In the genomic region with DNA sequence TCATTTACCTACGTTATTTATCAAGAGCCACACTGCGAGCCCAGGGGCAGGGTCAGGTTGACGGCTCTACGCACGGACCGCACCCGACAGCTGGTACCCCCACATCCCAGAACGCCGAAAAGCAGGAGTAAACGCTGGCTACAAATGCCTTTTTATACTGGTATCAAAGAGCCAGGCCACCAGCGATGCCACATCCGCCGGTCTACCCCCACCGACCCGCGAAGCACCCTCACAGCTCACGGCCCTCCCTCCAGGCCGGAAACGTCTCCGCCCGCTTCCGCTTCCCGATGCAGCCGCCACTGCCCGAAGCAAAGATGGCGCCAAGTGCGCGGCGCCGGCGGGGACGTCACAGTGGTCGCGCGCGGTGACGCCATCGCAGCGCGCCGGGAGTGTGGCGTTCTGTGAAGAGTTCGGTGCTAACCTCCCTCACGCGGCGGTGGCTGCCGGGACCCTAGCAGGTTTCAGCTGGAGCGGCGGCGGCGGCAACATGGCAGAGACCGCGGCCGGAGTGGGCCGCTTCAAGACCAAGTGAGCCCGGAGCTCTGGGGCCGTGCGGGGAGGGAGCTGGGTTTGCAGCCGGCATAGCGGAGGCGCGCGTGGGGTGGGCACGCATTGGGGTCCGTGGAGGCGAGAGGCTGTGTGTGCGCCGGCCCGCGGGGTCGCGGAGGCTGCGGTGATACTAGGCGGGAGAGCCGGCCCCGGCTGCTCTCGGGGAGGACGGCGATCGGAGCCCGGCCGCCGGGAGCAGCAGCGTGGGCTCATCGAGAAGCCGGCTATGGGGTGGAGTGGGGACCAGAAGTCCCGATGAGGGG, we compare ENCODE assay signal across 1 cellular context.
TF ChIP-seq lines count a peak whose summit lies in the region.

TSS of gene TBL3 (plus strand) at position 376 of the 812 bp plus-strand sequence. CDS start at position 488, 112 bp downstream.

TF ChIP-seq in HEK293, 187 proteins besides CTCF, POLR2A, EP300 and RAD21 (continued from another document and continues in another):
- TF ChIP-seq, protein P1, sequence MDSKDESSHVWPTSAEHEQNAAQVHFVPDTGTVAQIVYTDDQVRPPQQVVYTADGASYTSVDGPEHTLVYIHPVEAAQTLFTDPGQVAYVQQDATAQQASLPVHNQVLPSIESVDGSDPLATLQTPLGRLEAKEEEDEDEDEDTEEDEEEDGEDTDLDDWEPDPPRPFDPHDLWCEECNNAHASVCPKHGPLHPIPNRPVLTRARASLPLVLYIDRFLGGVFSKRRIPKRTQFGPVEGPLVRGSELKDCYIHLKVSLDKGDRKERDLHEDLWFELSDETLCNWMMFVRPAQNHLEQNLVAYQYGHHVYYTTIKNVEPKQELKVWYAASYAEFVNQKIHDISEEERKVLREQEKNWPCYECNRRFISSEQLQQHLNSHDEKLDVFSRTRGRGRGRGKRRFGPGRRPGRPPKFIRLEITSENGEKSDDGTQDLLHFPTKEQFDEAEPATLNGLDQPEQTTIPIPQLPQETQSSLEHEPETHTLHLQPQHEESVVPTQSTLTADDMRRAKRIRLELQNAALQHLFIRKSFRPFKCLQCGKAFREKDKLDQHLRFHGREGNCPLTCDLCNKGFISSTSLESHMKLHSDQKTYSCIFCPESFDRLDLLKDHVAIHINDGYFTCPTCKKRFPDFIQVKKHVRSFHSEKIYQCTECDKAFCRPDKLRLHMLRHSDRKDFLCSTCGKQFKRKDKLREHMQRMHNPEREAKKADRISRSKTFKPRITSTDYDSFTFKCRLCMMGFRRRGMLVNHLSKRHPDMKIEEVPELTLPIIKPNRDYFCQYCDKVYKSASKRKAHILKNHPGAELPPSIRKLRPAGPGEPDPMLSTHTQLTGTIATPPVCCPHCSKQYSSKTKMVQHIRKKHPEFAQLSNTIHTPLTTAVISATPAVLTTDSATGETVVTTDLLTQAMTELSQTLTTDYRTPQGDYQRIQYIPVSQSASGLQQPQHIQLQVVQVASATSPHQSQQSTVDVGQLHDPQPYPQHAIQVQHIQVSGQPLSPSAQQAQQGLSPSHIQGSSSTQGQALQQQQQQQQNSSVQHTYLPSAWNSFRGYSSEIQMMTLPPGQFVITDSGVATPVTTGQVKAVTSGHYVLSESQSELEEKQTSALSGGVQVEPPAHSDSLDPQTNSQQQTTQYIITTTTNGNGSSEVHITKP (tag by site-specific recombination; IDR thresholded peaks at IDR 0.05) = peak; percentile 36; the same call in 1 of the 2 replicates
- TF ChIP-seq, protein P2, sequence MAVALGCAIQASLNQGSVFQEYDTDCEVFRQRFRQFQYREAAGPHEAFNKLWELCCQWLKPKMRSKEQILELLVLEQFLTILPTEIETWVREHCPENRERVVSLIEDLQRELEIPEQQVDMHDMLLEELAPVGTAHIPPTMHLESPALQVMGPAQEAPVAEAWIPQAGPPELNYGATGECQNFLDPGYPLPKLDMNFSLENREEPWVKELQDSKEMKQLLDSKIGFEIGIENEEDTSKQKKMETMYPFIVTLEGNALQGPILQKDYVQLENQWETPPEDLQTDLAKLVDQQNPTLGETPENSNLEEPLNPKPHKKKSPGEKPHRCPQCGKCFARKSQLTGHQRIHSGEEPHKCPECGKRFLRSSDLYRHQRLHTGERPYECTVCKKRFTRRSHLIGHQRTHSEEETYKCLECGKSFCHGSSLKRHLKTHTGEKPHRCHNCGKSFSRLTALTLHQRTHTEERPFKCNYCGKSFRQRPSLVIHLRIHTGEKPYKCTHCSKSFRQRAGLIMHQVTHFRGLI (tag by site-specific recombination; IDR thresholded peaks at IDR 0.05) = no peak; the same call in 1 of the 2 replicates
- TF ChIP-seq, protein P3, sequence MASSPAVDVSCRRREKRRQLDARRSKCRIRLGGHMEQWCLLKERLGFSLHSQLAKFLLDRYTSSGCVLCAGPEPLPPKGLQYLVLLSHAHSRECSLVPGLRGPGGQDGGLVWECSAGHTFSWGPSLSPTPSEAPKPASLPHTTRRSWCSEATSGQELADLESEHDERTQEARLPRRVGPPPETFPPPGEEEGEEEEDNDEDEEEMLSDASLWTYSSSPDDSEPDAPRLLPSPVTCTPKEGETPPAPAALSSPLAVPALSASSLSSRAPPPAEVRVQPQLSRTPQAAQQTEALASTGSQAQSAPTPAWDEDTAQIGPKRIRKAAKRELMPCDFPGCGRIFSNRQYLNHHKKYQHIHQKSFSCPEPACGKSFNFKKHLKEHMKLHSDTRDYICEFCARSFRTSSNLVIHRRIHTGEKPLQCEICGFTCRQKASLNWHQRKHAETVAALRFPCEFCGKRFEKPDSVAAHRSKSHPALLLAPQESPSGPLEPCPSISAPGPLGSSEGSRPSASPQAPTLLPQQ (tag by site-specific recombination; IDR thresholded peaks at IDR 0.05) = peak; percentile 85
- TF ChIP-seq ZNF239 (tag by site-specific recombination; IDR thresholded peaks at IDR 0.05) (peak; percentile 68; the same call in 1 of the 2 replicates), ZNF426 (tag by site-specific recombination; IDR thresholded peaks at IDR 0.05) (no peak), ZNF280C (tag by site-specific recombination; IDR thresholded peaks at IDR 0.05) (no peak), KLF1 (tag by site-specific recombination; IDR thresholded peaks at IDR 0.05) (peak; percentile 94), ZNF707 (tag by site-specific recombination; IDR thresholded peaks at IDR 0.05) (no peak), ZNF221 (tag by site-specific recombination; IDR thresholded peaks at IDR 0.05; ENCODE audit: borderline replicate concordance) (no peak), ZNF175 (tag by site-specific recombination; IDR thresholded peaks at IDR 0.05) (no peak), ZNF114 (tag by site-specific recombination; IDR thresholded peaks at IDR 0.05) (no peak), ZSCAN16 (tag by site-specific recombination; IDR thresholded peaks at IDR 0.05) (no peak), REPIN1 (tag by site-specific recombination; IDR thresholded peaks at IDR 0.05; ENCODE audit: low read depth) (no peak), EGR2 (tag by site-specific recombination; IDR thresholded peaks at IDR 0.05; ENCODE audit: low read depth) (peak; percentile 51), ZNF677 (tag by site-specific recombination; IDR thresholded peaks at IDR 0.05) (no peak), ZNF140 (tag by site-specific recombination; IDR thresholded peaks at IDR 0.05) (no peak), WT1 (tag by site-specific recombination; IDR thresholded peaks at IDR 0.05) (peak; percentile 64), ZIC2 (tag by site-specific recombination; IDR thresholded peaks at IDR 0.05) (0 out of 2 replicates have a peak, but pooled peaks have one; percentile 48), ZNF324 (tag by site-specific recombination; IDR thresholded peaks at IDR 0.05) (peak; percentile 88), ZNF558 (tag by site-specific recombination; IDR thresholded peaks at IDR 0.05) (no peak; the same call in 1 of the 2 replicates), ZNF223 (tag by site-specific recombination; IDR thresholded peaks at IDR 0.05) (no peak), ZNF626 (tag by site-specific recombination; IDR thresholded peaks at IDR 0.05) (no peak), ZNF645 (tag by site-specific recombination; IDR thresholded peaks at IDR 0.05) (no peak; the same call in 1 of the 2 replicates), ZFP69B (tag by site-specific recombination; IDR thresholded peaks at IDR 0.05) (peak; percentile 57), ZNF350 (tag by site-specific recombination; IDR thresholded peaks at IDR 0.05) (no peak), ZNF398 (tag by site-specific recombination; IDR thresholded peaks at IDR 0.05) (peak; percentile 89), ZNF202 (tag by site-specific recombination; IDR thresholded peaks at IDR 0.05; ENCODE audit: borderline replicate concordance) (no peak), PRDM6 (tag by site-specific recombination; IDR thresholded peaks at IDR 0.05) (no peak; the same call in 1 of the 2 replicates), ZNF391 (tag by site-specific recombination; IDR thresholded peaks at IDR 0.05; ENCODE audit: borderline replicate concordance, low read depth) (peak; percentile 84; the same call in 1 of the 2 replicates), ZNF133 (tag by site-specific recombination; IDR thresholded peaks at IDR 0.05) (no peak), ZNF48 (tag by site-specific recombination; IDR thresholded peaks at IDR 0.05) (no peak), TRIM28 (IDR thresholded peaks at IDR 0.05; ENCODE audit: borderline replicate concordance, low read length) (0 out of 2 replicates have a peak, but pooled peaks have one; percentile 17)
- TF ChIP-seq, protein P4, sequence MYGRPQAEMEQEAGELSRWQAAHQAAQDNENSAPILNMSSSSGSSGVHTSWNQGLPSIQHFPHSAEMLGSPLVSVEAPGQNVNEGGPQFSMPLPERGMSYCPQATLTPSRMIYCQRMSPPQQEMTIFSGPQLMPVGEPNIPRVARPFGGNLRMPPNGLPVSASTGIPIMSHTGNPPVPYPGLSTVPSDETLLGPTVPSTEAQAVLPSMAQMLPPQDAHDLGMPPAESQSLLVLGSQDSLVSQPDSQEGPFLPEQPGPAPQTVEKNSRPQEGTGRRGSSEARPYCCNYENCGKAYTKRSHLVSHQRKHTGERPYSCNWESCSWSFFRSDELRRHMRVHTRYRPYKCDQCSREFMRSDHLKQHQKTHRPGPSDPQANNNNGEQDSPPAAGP (tag by site-specific recombination; IDR thresholded peaks at IDR 0.05) = peak; percentile 98
- TF ChIP-seq, protein P5, sequence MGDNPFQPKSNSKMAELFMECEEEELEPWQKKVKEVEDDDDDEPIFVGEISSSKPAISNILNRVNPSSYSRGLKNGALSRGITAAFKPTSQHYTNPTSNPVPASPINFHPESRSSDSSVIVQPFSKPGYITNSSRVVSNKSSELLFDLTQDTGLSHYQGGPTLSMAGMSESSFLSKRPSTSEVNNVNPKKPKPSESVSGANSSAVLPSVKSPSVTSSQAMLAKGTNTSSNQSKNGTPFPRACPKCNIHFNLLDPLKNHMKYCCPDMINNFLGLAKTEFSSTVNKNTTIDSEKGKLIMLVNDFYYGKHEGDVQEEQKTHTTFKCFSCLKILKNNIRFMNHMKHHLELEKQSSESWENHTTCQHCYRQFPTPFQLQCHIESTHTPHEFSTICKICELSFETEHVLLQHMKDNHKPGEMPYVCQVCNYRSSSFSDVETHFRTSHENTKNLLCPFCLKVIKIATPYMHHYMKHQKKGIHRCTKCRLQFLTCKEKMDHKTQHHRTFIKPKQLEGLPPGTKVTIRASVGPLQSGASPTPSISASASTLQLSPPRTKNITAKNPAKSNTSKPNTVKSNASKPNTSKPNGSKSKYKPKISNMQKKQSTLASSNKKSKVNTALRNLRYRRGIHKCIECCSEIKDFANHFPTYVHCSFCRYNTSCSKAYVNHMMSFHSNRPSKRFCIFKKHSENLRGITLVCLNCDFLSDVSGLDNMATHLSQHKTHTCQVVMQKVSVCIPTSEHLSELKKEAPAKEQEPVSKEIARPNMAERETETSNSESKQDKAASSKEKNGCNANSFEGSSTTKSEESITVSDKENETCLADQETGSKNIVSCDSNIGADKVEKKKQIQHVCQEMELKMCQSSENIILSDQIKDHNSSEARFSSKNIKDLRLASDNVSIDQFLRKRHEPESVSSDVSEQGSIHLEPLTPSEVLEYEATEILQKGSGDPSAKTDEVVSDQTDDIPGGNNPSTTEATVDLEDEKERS (tag by site-specific recombination; IDR thresholded peaks at IDR 0.05) = no peak
